In genomic region chr1:25926731-25927496, GRCh38 we compare ENCODE assay signal across 11 cellular contexts. TPM values are rescaled to one million over a fixed set of nuclear protein-coding genes. Genes with fewer than 3 reads are reported as not detected.
DNase-seq lines count a peak whose midpoint lies in the region; ATAC-seq and TF ChIP-seq lines count a peak whose summit lies in the region.
"Had no signal": no experiment of that assay in that cellular context is flagged by ENCODE, and none has a peak within 500 bp of the region (broad histone marks: within the 10 kb centered on the region; RNA-seq: fewer than 3 reads in every experiment).

No MANE protein-coding gene starts in this region.

- H3K27me3 ChIP-seq in BLaER1 (peaks cover 33% of the 10 kb centered on the region), gastrocnemius medialis (peaks cover 18 to 47% (median 32%) of the 10 kb centered on the region in 3 donors)
- H3K27me3 ChIP-seq: brain microvascular endothelial cell had no signal

- peak; percentile 47 for DNase-seq in M059J (ENCODE audit: low read depth)
- DNase-seq in anterior cingulate cortex (lab: John Stamatoyannopoulos, UW): peak in 46 of 58 donors; percentile 17 to 81 (median 49)
- DNase-seq in mesenteric fat pad (ENCODE audit: low spot score): peak; percentile 74
- DNase-seq in GM10248 (ENCODE audit: extremely low spot score): no peak
- DNase-seq in middle frontal gyrus (ENCODE audit: extremely low spot score, low spot score): no peak
- no peak for DNase-seq in gastrocnemius medialis
- DNase-seq: activated T-cell treated with anti-CD3 and anti-CD28 coated beads, Interleukin-2, amount 50 U/mL, for 48 hours; brain microvascular endothelial cell had no signal

- no peak overlapping the region for H3K9ac ChIP-seq in BLaER1

- H4K20me1 ChIP-seq in BLaER1: peaks cover 7% of the 10 kb centered on the region; the same call in 1 of the 2 replicates

- H3K4me1 ChIP-seq in BLaER1 (peaks cover 47% of the 10 kb centered on the region), gastrocnemius medialis (peaks cover 8 to 15% of the 10 kb centered on the region in 2 donors)

- H3K27ac ChIP-seq in BLaER1 (no peak overlapping the region), gastrocnemius medialis (no peak overlapping the region)
- H3K27ac ChIP-seq: brain microvascular endothelial cell had no signal

- H3K4me3 ChIP-seq in BLaER1 (no peak overlapping the region), gastrocnemius medialis (no peak overlapping the region)

- CTCF ChIA-PET in GM10248 (lab: Yijun Ruan, JAX): interaction anchor here (1.6 kb wide), 1 partner anchor 32 kb away, joined by 5 read pairs; no protein-coding TSS in a partner anchor

- TF ChIP-seq POLR2A in gastrocnemius medialis (IDR thresholded peaks at IDR 0.05): no peak

- ATAC-seq in HG02571 (IDR thresholded peaks at IDR 0.05; ENCODE audit: unreplicated experiment) (no peak), gastrocnemius medialis (no peak)
- ATAC-seq: activated CD4-positive, CD25-positive, alpha-beta regulatory T cell treated with anti-CD3 and anti-CD28 coated beads, Interleukin-2, amount 50 U/mL, for 24 hours had no signal

- POLR2A ChIA-PET in GM10248 (lab: Yijun Ruan, JAX): no interaction called here

- peak overlapping the region; percentile 58 for H3K4me2 ChIP-seq in BLaER1

- in situ Hi-C loops in gastrocnemius medialis (cut with MboI; ENCODE audit: low sequenced_read_pairs in 4 of 4): no loop called here

- intact Hi-C loops in gastrocnemius medialis (cut with DNase I; ENCODE audit: low total_unique reads): no loop called here

- H3K9me3 ChIP-seq in BLaER1: 0 out of 2 replicates have a peak, but pooled peaks cover 7% of the 10 kb centered on the region
- H3K9me3 ChIP-seq in gastrocnemius medialis: no peaks in the 10 kb centered on the region

- H3K36me3 ChIP-seq in BLaER1 (no peaks in the 10 kb centered on the region), gastrocnemius medialis (no peaks in the 10 kb centered on the region)
- H3K36me3 ChIP-seq: brain microvascular endothelial cell had no signal

- TF ChIP-seq CTCF in GM10248 (IDR thresholded peaks at IDR 0.05; ENCODE audit: control extremely low read depth, extremely low read depth, low read depth, missing control alignments) (no peak), gastrocnemius medialis (IDR thresholded peaks at IDR 0.05 in 4 of 5, conservative IDR thresholded peaks at IDR 0.05 in 1 of 5) (no peak)

RNA-seq across cellular contexts. Expression of gene STMN1, which starts 20.7 kb away (rescaled TPM):
- total RNA-seq in M059J (2014; rRNA removed; shearing (Covaris generic)): 377 and 462 TPM in 2 replicates
- total RNA-seq in mesenteric fat pad: 39.3 TPM
- total RNA-seq in gastrocnemius medialis: 10 to 100 TPM in 2 of 4 donors, 1 to 10 TPM in 2; 4.7 to 20.7 (median 13.7) TPM

RNA-seq across cellular contexts. Expression of gene PAQR7, which starts 51.4 kb away (rescaled TPM):
- total RNA-seq in M059J (2014; rRNA removed; shearing (Covaris generic)): 6.5 and 6.8 TPM in 2 replicates
- 7.2 TPM for total RNA-seq in mesenteric fat pad
- 1 to 10 TPM; 1.4 to 3.7 (median 2.1) TPM for total RNA-seq in gastrocnemius medialis

Comparison
In these comparisons a context has a peak if more than half of its experiments do, and no peak if none do; other contexts are left out.
1. DNase-seq: peak in M059J (single experiment), anterior cingulate cortex (46 of 58) and mesenteric fat pad (single experiment); none in GM10248 (single experiment), middle frontal gyrus (single experiment) and gastrocnemius medialis (0 of 2).